18 cellular contexts compared by ENCODE assay signal in the genomic region with DNA sequence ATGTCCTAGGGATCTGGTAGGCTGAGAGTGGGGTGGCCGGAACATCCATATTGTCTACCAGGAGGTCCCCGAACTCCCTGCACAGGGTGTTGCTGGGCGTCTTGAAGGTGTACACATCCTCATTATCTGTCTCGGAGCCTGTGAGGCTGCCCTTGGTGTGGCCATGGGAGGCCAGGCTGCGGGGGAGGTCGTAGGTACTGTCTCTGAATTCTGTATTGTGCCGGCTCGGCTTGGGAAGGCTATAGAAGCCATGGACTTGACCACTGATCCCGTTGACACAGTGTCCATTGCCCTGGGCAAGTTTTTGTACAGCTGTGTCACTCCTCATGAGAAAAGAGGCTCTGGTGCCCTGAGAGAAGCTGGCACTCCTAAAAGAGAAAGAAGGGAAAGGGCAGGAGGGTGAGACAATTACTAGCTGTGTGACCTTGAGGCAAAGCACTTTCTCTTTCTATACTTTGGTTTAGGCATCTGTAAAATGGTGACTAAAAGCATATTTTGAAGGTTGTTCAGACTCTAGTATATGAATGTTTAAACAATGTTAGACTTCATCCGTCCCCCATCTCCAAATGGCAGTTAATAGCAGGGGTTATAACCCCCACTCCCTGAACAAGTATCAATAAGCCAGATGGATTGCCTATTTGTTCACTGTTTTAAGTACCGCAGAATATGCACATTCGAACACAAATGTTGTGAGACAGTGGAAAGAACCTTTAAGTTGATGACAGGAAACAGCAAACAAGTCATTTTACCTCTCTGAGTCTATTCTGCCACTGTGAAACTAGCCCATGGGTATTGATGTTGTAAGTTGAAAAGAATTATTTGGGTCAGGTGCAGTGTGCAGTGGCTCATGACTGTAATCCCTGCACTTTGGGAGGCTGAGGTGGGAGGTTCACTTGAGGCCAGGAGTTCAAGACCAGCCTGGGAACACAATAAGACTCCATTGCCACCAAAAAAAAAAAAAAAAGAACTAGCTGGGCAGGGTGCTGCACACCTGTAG. TPM values are rescaled to one million over a fixed set of nuclear protein-coding genes. Genes with fewer than 3 reads are reported as not detected.
DNase-seq lines count a peak whose midpoint lies in the region; ATAC-seq lines count a peak whose summit lies in the region.
"Had no signal": no experiment of that assay in that cellular context is flagged by ENCODE, and none has a peak within 500 bp of the region (broad histone marks: within the 10 kb centered on the region; RNA-seq: fewer than 3 reads in every experiment).

No MANE protein-coding gene starts in this region.

- no peak for ATAC-seq in left lobe of liver
- ATAC-seq: activated CD8-positive, alpha-beta memory T cell treated with anti-CD3 and anti-CD28 coated beads, Interleukin-2, amount 10 ng/mL, durations not matched to agents 7 days and 5 days; left ventricle myocardium superior; mucosa of descending colon had no signal

- peaks cover 52 to 85% (median 70%) of the 10 kb centered on the region in 11 experiments for H3K36me3 ChIP-seq in BLaER1 treated with 17β-estradiol and CSF1 and Interleukin-3, amounts not matched to agents 10 nM and 100 nM
- H3K36me3 ChIP-seq: MG63, SJSA1 had no signal

- no peak overlapping the region for H3K9ac ChIP-seq in BLaER1 treated with 17β-estradiol and CSF1 and Interleukin-3, amounts not matched to agents 10 nM and 100 nM

- H3K9me3 ChIP-seq in BLaER1 treated with 17β-estradiol and CSF1 and Interleukin-3, amounts not matched to agents 10 nM and 100 nM (replicated peaks in 1 of 11): no peaks in the 10 kb centered on the region
- H3K9me3 ChIP-seq: MG63, mucosa of descending colon, SJSA1, tibial nerve had no signal

- peak overlapping the region; percentile 30 to 79 (median 68); a peak in 18 of 22 replicates for H3K4me2 ChIP-seq in BLaER1 treated with 17β-estradiol and CSF1 and Interleukin-3, amounts not matched to agents 10 nM and 100 nM
- H3K4me2 ChIP-seq: PC-9 had no signal

- H3K4me1 ChIP-seq in BLaER1 treated with 17β-estradiol and CSF1 and Interleukin-3, amounts not matched to agents 10 nM and 100 nM: peaks cover 54 to 68% (median 58%) of the 10 kb centered on the region in 10 experiments
- H3K4me1 ChIP-seq: SJSA1 had no signal

- peak overlapping the region in 5 of 11 experiments; percentile 7 to 58 (median 23); a peak in 6 of 22 replicates for H3K27ac ChIP-seq in BLaER1 treated with 17β-estradiol and CSF1 and Interleukin-3, amounts not matched to agents 10 nM and 100 nM
- H3K27ac ChIP-seq: PC-9, SJSA1, tibial nerve had no signal

- DNase-seq in RPMI7951 (ENCODE audit: low read depth) (peak; percentile 59), left lobe of liver (ENCODE audit: low spot score) (peak; percentile 5), AG20443 (ENCODE audit: low spot score) (no peak), NK-92 (lab: John Stamatoyannopoulos, UW; ENCODE audit: unreplicated experiment) (no peak)
- no peak for DNase-seq in stimulated activated naive CD4-positive, alpha-beta T cell (lab: John Stamatoyannopoulos, UW)
- DNase-seq: activated CD8-positive, alpha-beta memory T cell treated with anti-CD3 and anti-CD28 coated beads, Interleukin-2, amount 10 ng/mL, durations not matched to agents 7 days and 5 days; effector memory CD4-positive, alpha-beta T cell; left ventricle myocardium superior; MG63; mucosa of descending colon; NCI-H146; NCI-H748 treated with DMSO at 0.1 percent for 48 hours; PC-9 had no signal

- peaks cover 0 to 96% (median 19%) of the 10 kb centered on the region in 11 experiments; a peak in 13 of 22 replicates for H4K20me1 ChIP-seq in BLaER1 treated with 17β-estradiol and CSF1 and Interleukin-3, amounts not matched to agents 10 nM and 100 nM

- H3K27me3 ChIP-seq in BLaER1 treated with 17β-estradiol and CSF1 and Interleukin-3, amounts not matched to agents 10 nM and 100 nM: no peaks in the 10 kb centered on the region
- H3K27me3 ChIP-seq: MG63, neutrophil, SJSA1, tibial nerve had no signal

- no peak overlapping the region for H3K4me3 ChIP-seq in BLaER1 treated with 17β-estradiol and CSF1 and Interleukin-3, amounts not matched to agents 10 nM and 100 nM
- H3K4me3 ChIP-seq in GM08714 (ENCODE audit: low read length): peak overlapping the region; percentile 13; the same call in 1 of the 2 replicates
- H3K4me3 ChIP-seq: MG63, mucosa of descending colon, PC-9, SJSA1, tibial nerve had no signal

RNA-seq across cellular contexts. Expression of a gene that starts 38.3 kb away (rescaled TPM):
- 3.8 and 5.3 TPM in 2 replicates for total RNA-seq in RPMI7951 (2014; rRNA removed; shearing (Covaris generic))
- 7.8 TPM for total RNA-seq in left lobe of liver

RNA-seq across cellular contexts. Expression of a gene that starts 38.6 kb away (rescaled TPM):
- 6.8 and 10.9 TPM in 2 replicates for total RNA-seq in RPMI7951 (2014; rRNA removed; shearing (Covaris generic))
- total RNA-seq in left lobe of liver: 12.5 TPM

Comparison
In these comparisons a context has a peak if more than half of its experiments do, and no peak if none do; other contexts are left out.
1. DNase-seq: peak in RPMI7951 (single experiment) and left lobe of liver (single experiment); none in AG20443 (single experiment), NK-92 (single experiment) and stimulated activated naive CD4-positive, alpha-beta T cell (0 of 6).